Comparison of ENCODE assay signal across 26 cellular contexts in the genomic region with DNA sequence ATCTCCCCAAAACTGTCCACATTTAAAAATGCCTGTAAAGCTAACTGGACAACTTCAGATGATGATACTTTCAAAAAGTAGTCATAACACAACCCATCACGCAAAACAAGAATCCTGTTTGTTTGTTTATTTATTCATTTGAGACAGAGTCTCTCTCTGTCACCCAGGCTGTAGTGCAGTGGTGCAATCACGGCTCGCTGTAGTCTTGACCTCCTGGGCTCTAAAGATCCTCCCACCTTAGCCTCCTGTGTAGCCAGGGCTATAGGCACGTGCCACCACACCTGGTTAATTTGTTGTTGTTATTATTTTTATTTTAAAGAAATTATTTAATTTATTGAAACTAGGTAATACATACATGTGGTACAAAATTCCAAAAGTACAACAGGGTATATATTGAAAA.
"Had no signal": no experiment of that assay in that cellular context is flagged by ENCODE, and none has a peak within 500 bp of the region (broad histone marks: within the 10 kb centered on the region; RNA-seq: fewer than 3 reads in every experiment).

No MANE protein-coding gene starts in this region.

- H3K4me2 ChIP-seq: hepatocyte had no signal

- H3K4me3 Mint-ChIP-seq: immature natural killer cell; mesothelial cell of epicardium; naive B cell; naive thymus-derived CD8-positive, alpha-beta T cell had no signal

- H3K4me1 ChIP-seq: gastroesophageal sphincter, left lung, lower lobe of right lung had no signal

- H3K4me3 ChIP-seq: coronary artery, dorsolateral prefrontal cortex, esophagus muscularis mucosa, gastroesophageal sphincter, heart left ventricle, hepatocyte, left lung, lower lobe of right lung, mucosa of descending colon had no signal

- DNase-seq: dermis blood vessel endothelial cell; dorsolateral prefrontal cortex; effector CD4-positive, alpha-beta T cell; effector memory CD4-positive, alpha-beta T cell; foreskin keratinocyte; heart left ventricle; hypothalamus; immature natural killer cell; islet precursor cell; kidney; kidney glomerular epithelial cell; left colon; left lung; left ventricle myocardium superior; lower lobe of right lung; mesenchymal stem cell; mucosa of descending colon; naive B cell; naive thymus-derived CD8-positive, alpha-beta T cell had no signal

- H3K9me3 Mint-ChIP-seq: immature natural killer cell; mesothelial cell of epicardium; naive B cell; naive thymus-derived CD8-positive, alpha-beta T cell had no signal

- H3K4me1 Mint-ChIP-seq: immature natural killer cell; naive B cell; naive thymus-derived CD8-positive, alpha-beta T cell had no signal

- H3K9me3 ChIP-seq: esophagus muscularis mucosa, gastroesophageal sphincter, heart left ventricle, left lung, lower lobe of right lung, mucosa of descending colon had no signal

- H3K27ac Mint-ChIP-seq: immature natural killer cell; mesothelial cell of epicardium; naive B cell; naive thymus-derived CD8-positive, alpha-beta T cell had no signal

- FAIRE-seq: endothelial cell of umbilical vein, frontal cortex, kidney had no signal

- H2AFZ ChIP-seq: hepatocyte had no signal

- H3K36me3 Mint-ChIP-seq: immature natural killer cell; mesothelial cell of epicardium; naive B cell; naive thymus-derived CD8-positive, alpha-beta T cell had no signal

- H3K79me2 ChIP-seq: hepatocyte had no signal

- H3K27ac ChIP-seq: coronary artery, esophagus muscularis mucosa, foreskin keratinocyte, gastroesophageal sphincter, heart left ventricle, hepatocyte, left lung, lower lobe of right lung had no signal

- H3K27me3 ChIP-seq: dorsolateral prefrontal cortex, esophagus muscularis mucosa, foreskin keratinocyte, gastroesophageal sphincter, heart left ventricle, hepatocyte, left lung had no signal

- H3K36me3 ChIP-seq: esophagus muscularis mucosa, gastroesophageal sphincter, heart left ventricle, left lung, lower lobe of right lung had no signal

- ATAC-seq: foreskin keratinocyte; gastroesophageal sphincter; heart left ventricle; left colon; left lung; left ventricle myocardium superior; lower lobe of right lung; mucosa of descending colon; naive thymus-derived CD8-positive, alpha-beta T cell had no signal
